Comparison of ENCODE assay signal across 8 cellular contexts in the genomic region with DNA sequence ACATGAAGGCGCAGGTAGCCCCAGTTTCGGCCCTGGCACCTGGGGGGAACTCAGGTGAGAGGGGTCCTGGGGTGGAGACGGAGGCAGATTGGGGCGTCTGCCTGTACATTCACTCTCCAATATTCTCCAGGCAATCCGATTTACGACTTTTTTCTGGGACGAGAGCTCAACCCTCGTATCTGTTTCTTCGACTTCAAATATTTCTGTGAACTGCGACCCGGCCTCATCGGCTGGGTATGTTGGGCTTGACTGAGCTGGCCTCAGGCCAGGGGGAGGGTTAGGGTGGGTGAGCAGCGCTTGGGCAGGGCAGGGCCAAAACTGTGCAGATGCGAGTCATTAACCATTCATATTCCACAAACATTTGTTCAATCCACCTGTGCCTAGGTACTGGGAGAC. TPM values are rescaled to one million over a fixed set of nuclear protein-coding genes. Genes with fewer than 3 reads are reported as not detected.
DNase-seq lines count a peak whose midpoint lies in the region; FAIRE-seq and TF ChIP-seq lines count a peak whose summit lies in the region.

No MANE protein-coding gene starts in this region.

- H2AK5ac ChIP-seq in neuronal stem cell (ENCODE audit: low read depth, low read length) = peak overlapping the region; percentile 89

- H3K27ac ChIP-seq in effector memory CD4-positive, alpha-beta T cell (ENCODE audit: insufficient read depth, low read length, poor library complexity, severe bottlenecking) = no peak overlapping the region
- no peak overlapping the region for H3K27ac ChIP-seq in neuronal stem cell (replicated peaks; ENCODE audit: low read length)

- no peak overlapping the region for H2AFZ ChIP-seq in neuronal stem cell (ENCODE audit: low read length)

- H2BK5ac ChIP-seq in neuronal stem cell (ENCODE audit: low read length) = peak overlapping the region; percentile 79

- FAIRE-seq in GM12891 (lab: Jason Lieb, UNC) = no peak

- no peak for TF ChIP-seq POLR2A in GM12891 (IDR thresholded peaks at IDR 0.05; ENCODE audit: low read depth, low read length)

- peaks cover 50% of the 10 kb centered on the region for H3K4me1 ChIP-seq in effector memory CD4-positive, alpha-beta T cell (ENCODE audit: control insufficient read depth, insufficient read depth, low read length, poor library complexity, severe bottlenecking)
- peaks cover 10 to 21% of the 10 kb centered on the region in 2 donors for H3K4me1 ChIP-seq in neuronal stem cell (ENCODE audit: control insufficient read depth in 2 of 2, insufficient read depth in 1 of 2, low read depth in 1 of 2, low read length in 2 of 2)

- no peak overlapping the region for H3K18ac ChIP-seq in neuronal stem cell (ENCODE audit: low read length)

- DNase-seq in Caki2 (ENCODE audit: low read depth) (peak; percentile 29), LoVo (ENCODE audit: low spot score) (peak; percentile 26), neuronal stem cell (ENCODE audit: low spot score) (no peak), dedifferentiated amniotic fluid mesenchymal stem cell (ENCODE audit: extremely low spot score) (no peak), SIG-M5 (lab: John Stamatoyannopoulos, UW) (no peak), GM12891 (ENCODE audit: insufficient read length, low spot score) (no peak), SW 1271 (lab: John Stamatoyannopoulos, UW) (no peak)
- DNase-seq in effector memory CD4-positive, alpha-beta T cell = no peak

- H3K9me3 ChIP-seq in effector memory CD4-positive, alpha-beta T cell (ENCODE audit: control insufficient read depth, low read length) = no peaks in the 10 kb centered on the region
- no peaks in the 10 kb centered on the region for H3K9me3 ChIP-seq in neuronal stem cell (replicated peaks in 1 of 2; ENCODE audit: control insufficient read depth in 2 of 2, insufficient read depth in 1 of 2, low read depth in 1 of 2, low read length in 2 of 2)

- H3K4ac ChIP-seq in neuronal stem cell (ENCODE audit: low read length) = no peak overlapping the region

- no peak overlapping the region for H2BK15ac ChIP-seq in neuronal stem cell (ENCODE audit: low read length)

- H3K27me3 ChIP-seq in effector memory CD4-positive, alpha-beta T cell (replicated peaks; ENCODE audit: control insufficient read depth, insufficient read depth, low read length, poor library complexity, severe bottlenecking) = no peaks in the 10 kb centered on the region
- H3K27me3 ChIP-seq in neuronal stem cell (ENCODE audit: control insufficient read depth in 3 of 3, insufficient read depth in 3 of 3, low read depth in 1 of 3, low read length in 3 of 3) = no peaks in the 10 kb centered on the region

- H2BK120ac ChIP-seq in neuronal stem cell (ENCODE audit: low read depth, low read length) = no peak overlapping the region

- H3K14ac ChIP-seq in neuronal stem cell (ENCODE audit: low read length) = no peak overlapping the region

- in situ Hi-C loops in Caki2 (cut with HindIII; ENCODE audit: low pct_unique_long_range_greater_than_20kb, low sequenced_read_pairs) = no loop called here

- no peak overlapping the region for H2BK12ac ChIP-seq in neuronal stem cell (ENCODE audit: low read length)

- H4K91ac ChIP-seq in neuronal stem cell (ENCODE audit: low read depth, low read length, poor library complexity) = no peak overlapping the region

- H3K36me3 ChIP-seq in effector memory CD4-positive, alpha-beta T cell (ENCODE audit: control insufficient read depth, insufficient read depth, low read length) = peaks cover 27% of the 10 kb centered on the region
- peaks cover 14 to 47% of the 10 kb centered on the region in 2 donors for H3K36me3 ChIP-seq in neuronal stem cell (replicated peaks in 1 of 2; ENCODE audit: control insufficient read depth in 2 of 2, insufficient read depth in 2 of 2, low read length in 2 of 2)

- no peak overlapping the region for H3K23ac ChIP-seq in neuronal stem cell (ENCODE audit: low read depth, low read length, poor library complexity)

- H3K9ac ChIP-seq in neuronal stem cell (ENCODE audit: low read depth, low read length, poor library complexity) = peak overlapping the region; percentile 94

- peak overlapping the region; percentile 80 for H3K4me3 ChIP-seq in effector memory CD4-positive, alpha-beta T cell (ENCODE audit: insufficient read depth, low read depth, low read length, poor library complexity, severe bottlenecking)
- H3K4me3 ChIP-seq in neuronal stem cell (ENCODE audit: low read length in 2 of 2) = peak overlapping the region; percentile 97

- no CpG with 5 or more reads among the region's 14 CpGs for WGBS in neuronal stem cell (ENCODE audit: extremely low coverage in 2 of 2, insufficient read length in 2 of 2, insufficient replicate concordance in 1 of 2), 2 donors

- peaks cover 15% of the 10 kb centered on the region for H3K79me1 ChIP-seq in neuronal stem cell (ENCODE audit: low read depth, low read length)

- H3K4me2 ChIP-seq in neuronal stem cell (ENCODE audit: insufficient read depth, low read length, poor library complexity, severe bottlenecking) = peak overlapping the region; percentile 94

- no peak overlapping the region for H4K8ac ChIP-seq in neuronal stem cell (ENCODE audit: low read depth, low read length)

TF ChIP-seq in GM12891, 5 proteins besides CTCF, POLR2A, EP300 and RAD21:
- TF ChIP-seq POLR2AphosphoS5 (IDR thresholded peaks at IDR 0.05; ENCODE audit: low read depth, low read length) (no peak), TAF1 (IDR thresholded peaks at IDR 0.05; ENCODE audit: low read depth, low read length) (no peak), POU2F2 (IDR thresholded peaks at IDR 0.05; ENCODE audit: low read depth, low read length) (no peak), SPI1 (IDR thresholded peaks at IDR 0.05; ENCODE audit: low read depth, low read length) (no peak), PAX5 (IDR thresholded peaks at IDR 0.05; ENCODE audit: insufficient read depth, low read length, severe bottlenecking) (no peak)

RNA-seq across cellular contexts. Expression of a gene that starts 1.7 kb away (rescaled TPM):
- total RNA-seq in Caki2 (2014; rRNA removed; shearing (Covaris generic); ENCODE audit: low replicate concordance) = 8.1 and 19.1 TPM in 2 replicates
- polyA plus RNA-seq in neuronal stem cell (2013, experiment 1 of 2) = 50.3 TPM
- 46.9 TPM for polyA plus RNA-seq in neuronal stem cell (2013, experiment 2 of 2)
- polyA plus RNA-seq in GM12891 (2012; ENCODE audit: low read depth, missing spikeins) = 20.1 TPM

RNA-seq across cellular contexts. Expression of a gene that starts 4.1 kb away (rescaled TPM):
- total RNA-seq in Caki2 (2014; rRNA removed; shearing (Covaris generic); ENCODE audit: low replicate concordance) = 11.4 and 16.5 TPM in 2 replicates
- polyA plus RNA-seq in neuronal stem cell (2013, experiment 1 of 2) = 3.3 TPM
- polyA plus RNA-seq in neuronal stem cell (2013, experiment 2 of 2) = 3.4 TPM
- 7.5 TPM for polyA plus RNA-seq in GM12891 (2012; ENCODE audit: low read depth, missing spikeins)

RNA-seq across cellular contexts. Expression of a gene that starts 8.6 kb away (rescaled TPM):
- 139 and 153 TPM in 2 replicates for total RNA-seq in Caki2 (2014; rRNA removed; shearing (Covaris generic); ENCODE audit: low replicate concordance)
- polyA plus RNA-seq in neuronal stem cell (2013, experiment 1 of 2) = 1,200 TPM
- polyA plus RNA-seq in neuronal stem cell (2013, experiment 2 of 2) = 1,182 TPM
- 1,748 TPM for polyA plus RNA-seq in GM12891 (2012; ENCODE audit: low read depth, missing spikeins)

RNA-seq across cellular contexts. Expression of a gene that starts 8.8 kb away (rescaled TPM):
- total RNA-seq in Caki2 (2014; rRNA removed; shearing (Covaris generic); ENCODE audit: low replicate concordance) = 66.7 and 84.9 TPM in 2 replicates
- polyA plus RNA-seq in neuronal stem cell (2013, experiment 1 of 2) = 26.4 TPM
- polyA plus RNA-seq in neuronal stem cell (2013, experiment 2 of 2) = 23.8 TPM
- 37.7 TPM for polyA plus RNA-seq in GM12891 (2012; ENCODE audit: low read depth, missing spikeins)

RNA-seq across cellular contexts. Expression of a gene that starts 17.3 kb away (rescaled TPM):
- total RNA-seq in Caki2 (2014; rRNA removed; shearing (Covaris generic); ENCODE audit: low replicate concordance) = 115 and 146 TPM in 2 replicates
- polyA plus RNA-seq in neuronal stem cell (2013, experiment 1 of 2) = 58.1 TPM
- 53.7 TPM for polyA plus RNA-seq in neuronal stem cell (2013, experiment 2 of 2)
- 78.4 TPM for polyA plus RNA-seq in GM12891 (2012; ENCODE audit: low read depth, missing spikeins)

Comparison
In these comparisons a context has a peak if more than half of its experiments do, and no peak if none do; other contexts are left out.
1. DNase-seq: peak in Caki2 (single experiment) and LoVo (single experiment); none in effector memory CD4-positive, alpha-beta T cell (0 of 3), neuronal stem cell (single experiment), dedifferentiated amniotic fluid mesenchymal stem cell (single experiment), SIG-M5 (single experiment), GM12891 (single experiment) and SW 1271 (0 of 2).